ENCODE assay signal across 7 cellular contexts in the genomic region with DNA sequence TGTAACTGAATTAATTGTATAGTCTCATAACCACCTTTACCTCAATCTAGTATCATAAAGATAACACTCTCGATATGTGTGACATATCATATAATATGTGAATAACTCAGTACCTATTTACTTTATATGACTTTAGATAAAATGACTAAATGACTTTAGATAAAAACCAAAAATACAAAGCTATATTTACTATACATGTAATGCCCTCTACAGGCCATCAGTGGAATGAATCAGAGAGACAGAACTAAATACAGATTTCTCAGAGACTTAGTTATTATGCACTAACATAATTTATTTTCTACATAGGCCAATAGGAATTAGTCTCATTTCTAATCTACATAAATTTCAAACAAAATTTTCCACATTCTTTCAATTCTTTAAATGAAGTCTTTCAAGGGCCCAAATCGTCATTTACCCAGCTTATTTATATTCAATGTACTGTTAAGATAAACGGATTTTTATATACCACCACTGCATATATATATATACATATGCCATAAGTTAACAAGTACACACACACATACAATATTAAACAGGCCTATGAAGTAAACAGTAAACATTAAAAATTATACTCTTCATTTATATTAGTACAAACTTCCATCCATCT.
DNase-seq lines count a peak whose midpoint lies in the region; ATAC-seq, FAIRE-seq and TF ChIP-seq lines count a peak whose summit lies in the region.

No MANE protein-coding gene starts in this region.

- no peak overlapping the region for H3K27ac Mint-ChIP-seq in chondrocyte (ENCODE audit: unreplicated experiment)
- no peak overlapping the region for H3K27ac Mint-ChIP-seq in activated T-helper 2 cell treated with anti-CD3 and anti-CD28 coated beads, Interferon-gamma antibody, Interleukin-2, Interleukin-4, amounts not matched to agents 10 μg/mL and 5 μg/mL and 100 μg/mL, durations not matched to agents 14 hours and 24 hours and 36 hours

- no peak for ATAC-seq in HG03457 (IDR thresholded peaks at IDR 0.05; ENCODE audit: unreplicated experiment)

- H3K79me2 ChIP-seq in Loucy (ENCODE audit: insufficient read depth, low read length) = no peaks in the 10 kb centered on the region

- H3K9me3 Mint-ChIP-seq in chondrocyte (ENCODE audit: low read depth) = peaks cover 5% of the 10 kb centered on the region
- H3K9me3 Mint-ChIP-seq in activated T-helper 2 cell treated with anti-CD3 and anti-CD28 coated beads, Interferon-gamma antibody, Interleukin-2, Interleukin-4, amounts not matched to agents 10 μg/mL and 5 μg/mL and 100 μg/mL, durations not matched to agents 14 hours and 24 hours and 36 hours = no peaks in the 10 kb centered on the region

- no peaks in the 10 kb centered on the region for H3K36me3 ChIP-seq in Loucy (ENCODE audit: insufficient read depth, low read length)
- no peaks in the 10 kb centered on the region for H3K36me3 ChIP-seq in prostate gland

- TF ChIP-seq POLR2A in prostate gland (IDR thresholded peaks at IDR 0.05) (no peak), GM12892 (IDR thresholded peaks at IDR 0.05; ENCODE audit: low read depth, low read length) (no peak)

- no peak overlapping the region for H3K4me3 Mint-ChIP-seq in chondrocyte (ENCODE audit: unreplicated experiment)
- no peak overlapping the region for H3K4me3 Mint-ChIP-seq in activated T-helper 2 cell treated with anti-CD3 and anti-CD28 coated beads, Interferon-gamma antibody, Interleukin-2, Interleukin-4, amounts not matched to agents 10 μg/mL and 5 μg/mL and 100 μg/mL, durations not matched to agents 14 hours and 24 hours and 36 hours (ENCODE audit: low read depth)

- WGBS in prostate gland = 87% methylated on average over 3 of the region's 3 CpGs

- intact Hi-C loops in prostate gland (cut with DNase I) = no loop called here
- intact Hi-C loops in activated T-helper 2 cell treated with anti-CD3 and anti-CD28 coated beads, Interferon-gamma antibody, Interleukin-2, Interleukin-4, amounts not matched to agents 10 μg/mL and 5 μg/mL and 100 μg/mL, durations not matched to agents 14 hours and 24 hours and 36 hours (cut with micrococcal nuclease) = no loop called here

- no peak for FAIRE-seq in GM12892 (lab: Jason Lieb, UNC)

- no peak overlapping the region for H2AFZ ChIP-seq in Loucy (ENCODE audit: low read length)

- H3K27ac ChIP-seq in prostate gland = no peak overlapping the region

- peaks cover 19% of the 10 kb centered on the region for H3K4me1 Mint-ChIP-seq in chondrocyte (ENCODE audit: low read depth)
- H3K4me1 Mint-ChIP-seq in activated T-helper 2 cell treated with anti-CD3 and anti-CD28 coated beads, Interferon-gamma antibody, Interleukin-2, Interleukin-4, amounts not matched to agents 10 μg/mL and 5 μg/mL and 100 μg/mL, durations not matched to agents 14 hours and 24 hours and 36 hours (ENCODE audit: low read depth) = peaks cover 7% of the 10 kb centered on the region

- H3K4me1 ChIP-seq in Loucy (ENCODE audit: insufficient read depth, low read length, poor library complexity, severe bottlenecking) (no peaks in the 10 kb centered on the region), prostate gland (replicated peaks) (no peaks in the 10 kb centered on the region)

- H3F3A ChIP-seq in Loucy (ENCODE audit: low read depth) = no peaks in the 10 kb centered on the region

- H3K36me3 Mint-ChIP-seq in chondrocyte (ENCODE audit: low read depth) = peaks cover 3% of the 10 kb centered on the region
- H3K36me3 Mint-ChIP-seq in activated T-helper 2 cell treated with anti-CD3 and anti-CD28 coated beads, Interferon-gamma antibody, Interleukin-2, Interleukin-4, amounts not matched to agents 10 μg/mL and 5 μg/mL and 100 μg/mL, durations not matched to agents 14 hours and 24 hours and 36 hours (ENCODE audit: low read depth) = no peaks in the 10 kb centered on the region

- no peak overlapping the region for H3K9ac ChIP-seq in Loucy (ENCODE audit: low read depth, low read length, poor library complexity, severe bottlenecking)

- H3K4me3 ChIP-seq in GM12865 (ENCODE audit: low read depth, low read length) (no peak overlapping the region), Loucy (ENCODE audit: low read length, poor library complexity, severe bottlenecking) (no peak overlapping the region), prostate gland (no peak overlapping the region)

- H3K9me2 ChIP-seq in Loucy (replicated peaks; ENCODE audit: low read depth, low read length) = no peaks in the 10 kb centered on the region

- H3K9me3 ChIP-seq in Loucy (ENCODE audit: insufficient read depth, low read depth, low read length) (no peaks in the 10 kb centered on the region), prostate gland (no peaks in the 10 kb centered on the region)

- H4K20me1 ChIP-seq in Loucy (ENCODE audit: insufficient read depth, low read length, poor library complexity, severe bottlenecking) = no peaks in the 10 kb centered on the region

- H3K4me2 ChIP-seq in Loucy (ENCODE audit: low read depth, low read length, poor library complexity, severe bottlenecking) = no peak overlapping the region

- H3K27me3 ChIP-seq in Loucy (ENCODE audit: insufficient read depth, low read length, poor library complexity, severe bottlenecking) (no peaks in the 10 kb centered on the region), prostate gland (replicated peaks; ENCODE audit: insufficient read depth) (no peaks in the 10 kb centered on the region)

- peak; percentile 58 for TF ChIP-seq CTCF in GM12865 (IDR thresholded peaks at IDR 0.05; ENCODE audit: insufficient read depth, low read depth, low read length, missing control alignments)
- peak; percentile 85 for TF ChIP-seq CTCF in Loucy (conservative IDR thresholded peaks at IDR 0.05; ENCODE audit: low read length)
- TF ChIP-seq CTCF in chondrocyte (IDR thresholded peaks at IDR 0.05) = peak; percentile 89
- peak in 3 of 4 experiments; percentile 21 to 42 (median 37) for TF ChIP-seq CTCF in prostate gland (IDR thresholded peaks at IDR 0.05)

- peak; percentile 19 for DNase-seq in GM12865 (ENCODE audit: low read depth)
- DNase-seq in chondrocyte (ENCODE audit: low spot score) = no peak
- no peak for DNase-seq in prostate gland (ENCODE audit: low spot score)
- DNase-seq in activated T-helper 2 cell treated with anti-CD3 and anti-CD28 coated beads, Interferon-gamma antibody, Interleukin-2, Interleukin-4, amounts not matched to agents 10 μg/mL and 5 μg/mL and 100 μg/mL, durations not matched to agents 14 hours and 24 hours and 36 hours (ENCODE audit: low spot score) = no peak
- DNase-seq in GM12892 (ENCODE audit: insufficient read length) = no peak

- no peaks in the 10 kb centered on the region for H3K27me3 Mint-ChIP-seq in chondrocyte (ENCODE audit: low read depth)
- no peaks in the 10 kb centered on the region for H3K27me3 Mint-ChIP-seq in activated T-helper 2 cell treated with anti-CD3 and anti-CD28 coated beads, Interferon-gamma antibody, Interleukin-2, Interleukin-4, amounts not matched to agents 10 μg/mL and 5 μg/mL and 100 μg/mL, durations not matched to agents 14 hours and 24 hours and 36 hours (ENCODE audit: low read depth)

Comparison
In these comparisons a context has a peak if more than half of its experiments do, and no peak if none do; other contexts are left out.
1. CTCF ChIP-seq: peak in every context shown above with its lines; median percentile 89 in chondrocyte; 85 in Loucy; 58 in GM12865; 37 in prostate gland.